ENCODE assay signal across 11 cellular contexts in genomic region chr1:154716012-154716411, GRCh38.
DNase-seq lines count a peak whose midpoint lies in the region; ATAC-seq, FAIRE-seq and TF ChIP-seq lines count a peak whose summit lies in the region.
"Had no signal": no experiment of that assay in that cellular context is flagged by ENCODE, and none has a peak within 500 bp of the region (broad histone marks: within the 10 kb centered on the region; RNA-seq: fewer than 3 reads in every experiment).

No MANE protein-coding gene starts in this region.

- peak; percentile 4 for FAIRE-seq in GM19239 (lab: Jason Lieb, UNC)

- peak; percentile 58 for ATAC-seq in sciatic nerve
- no peak for ATAC-seq in GM19035 (IDR thresholded peaks at IDR 0.05; ENCODE audit: unreplicated experiment)

- TF ChIP-seq CTCF in GM13977 (IDR thresholded peaks at IDR 0.05; ENCODE audit: extremely low read depth, insufficient read depth, missing control alignments), result no peak

- intact Hi-C loops in sciatic nerve (cut with DNase I), result no loop called here

- no peak for TF ChIP-seq POLR2A in erythroblast (IDR thresholded peaks at IDR 0.05; ENCODE audit: low read length)

- DNase-seq in GM19239 (ENCODE audit: insufficient read length, low spot score) (no peak), NOMO-1 treated with dmso at 0.1 percent for 144 hours (lab: John Stamatoyannopoulos, UW; ENCODE audit: unreplicated experiment) (peak; percentile 72), erythroblast (lab: John Stamatoyannopoulos, UW) (peak; percentile 79 to 81), sciatic nerve (ENCODE audit: low spot score) (no peak), GOT3 (lab: John Stamatoyannopoulos, UW) (no peak), GM13977 (ENCODE audit: low spot score) (no peak)
- DNase-seq: H7; NCI-H1092; NCI-H774; stimulated activated naive B cell treated with anti-CD40 and anti-IgM and Interleukin-4, amounts not matched to agents 10 μg/mL and 1 μg/mL and 100 μg/mL, for 72 hours had no signal

- in situ Hi-C loops in GM13977 (cut with MboI; ENCODE audit: low pct_unique_long_range_greater_than_20kb, low sequenced_read_pairs, unreplicated experiment), result no loop called here

Comparison
In these comparisons a context has a peak if more than half of its experiments do, and no peak if none do; other contexts are left out.
1. DNase-seq: peak in NOMO-1 treated with dmso at 0.1 percent for 144 hours (single experiment) and erythroblast (2 of 2); none in GM19239 (single experiment), sciatic nerve (single experiment), GOT3 (single experiment) and GM13977 (single experiment).